Comparison of ENCODE assay signal across 1 cellular context in genomic region chr1:113813218-113813617, GRCh38.
TF ChIP-seq lines count a peak whose summit lies in the region.

No MANE protein-coding gene starts in this region.

TF ChIP-seq in IMR-90, 13 proteins besides CTCF, POLR2A, EP300 and RAD21:
- no peak for TF ChIP-seq MAZ (IDR thresholded peaks at IDR 0.05; ENCODE audit: borderline replicate concordance, low read depth, low read length)
- no peak for TF ChIP-seq SMC3 (IDR thresholded peaks at IDR 0.05; ENCODE audit: low read depth, low read length)
- TF ChIP-seq MXI1 (IDR thresholded peaks at IDR 0.05; ENCODE audit: borderline replicate concordance, low read depth, low read length), result no peak
- no peak for TF ChIP-seq FOS (IDR thresholded peaks at IDR 0.05; ENCODE audit: low read depth, low read length)
- TF ChIP-seq NFE2L2 (IDR thresholded peaks at IDR 0.05; ENCODE audit: low read depth, low read length), result no peak
- TF ChIP-seq RFX5 (IDR thresholded peaks at IDR 0.05; ENCODE audit: low read depth, low read length), result no peak
- TF ChIP-seq MAFK (IDR thresholded peaks at IDR 0.05; ENCODE audit: low read depth, low read length), result no peak
- TF ChIP-seq BHLHE40 (IDR thresholded peaks at IDR 0.05; ENCODE audit: low read depth, low read length), result no peak
- no peak for TF ChIP-seq CEBPB (IDR thresholded peaks at IDR 0.05; ENCODE audit: low read depth, low read length)
- TF ChIP-seq ELK1 (IDR thresholded peaks at IDR 0.05; ENCODE audit: borderline replicate concordance, low read depth, low read length), result no peak
- no peak for TF ChIP-seq CHD1 (IDR thresholded peaks at IDR 0.05; ENCODE audit: low read depth, low read length)
- no peak for TF ChIP-seq USF2 (IDR thresholded peaks at IDR 0.05; ENCODE audit: low read depth, low read length)
- TF ChIP-seq RCOR1 (IDR thresholded peaks at IDR 0.05; ENCODE audit: insufficient replicate concordance, low read length), result no peak
